ENCODE assay signal across 1 cellular context in genomic region chr17:50423553-50424159, GRCh38.
TF ChIP-seq lines count a peak whose summit lies in the region.

No MANE protein-coding gene starts in this region.

TF ChIP-seq in HepG2, 621 proteins besides CTCF, POLR2A, EP300 and RAD21 (continued from another document and continues in another):
- no peak for TF ChIP-seq ZNF512B (CRISPR knock-in tag; IDR thresholded peaks at IDR 0.05; ENCODE audit: borderline replicate concordance)
- TF ChIP-seq EHMT2 (IDR thresholded peaks at IDR 0.05; ENCODE audit: borderline replicate concordance, low read depth, low read length), result peak; percentile 24; the same call in 1 of the 2 replicates
- no peak for TF ChIP-seq HNRNPL (IDR thresholded peaks at IDR 0.05; ENCODE audit: low read depth, low read length)
- no peak for TF ChIP-seq ZNF790 (CRISPR knock-in tag; IDR thresholded peaks at IDR 0.05; ENCODE audit: borderline replicate concordance)
- no peak for TF ChIP-seq ZNF335 (CRISPR knock-in tag; IDR thresholded peaks at IDR 0.05)
- no peak for TF ChIP-seq ATAD3A (CRISPR knock-in tag; IDR thresholded peaks at IDR 0.05)
- no peak; the same call in 1 of the 2 replicates for TF ChIP-seq SMC3 (IDR thresholded peaks at IDR 0.05; ENCODE audit: low read length)
- TF ChIP-seq, protein P1, sequence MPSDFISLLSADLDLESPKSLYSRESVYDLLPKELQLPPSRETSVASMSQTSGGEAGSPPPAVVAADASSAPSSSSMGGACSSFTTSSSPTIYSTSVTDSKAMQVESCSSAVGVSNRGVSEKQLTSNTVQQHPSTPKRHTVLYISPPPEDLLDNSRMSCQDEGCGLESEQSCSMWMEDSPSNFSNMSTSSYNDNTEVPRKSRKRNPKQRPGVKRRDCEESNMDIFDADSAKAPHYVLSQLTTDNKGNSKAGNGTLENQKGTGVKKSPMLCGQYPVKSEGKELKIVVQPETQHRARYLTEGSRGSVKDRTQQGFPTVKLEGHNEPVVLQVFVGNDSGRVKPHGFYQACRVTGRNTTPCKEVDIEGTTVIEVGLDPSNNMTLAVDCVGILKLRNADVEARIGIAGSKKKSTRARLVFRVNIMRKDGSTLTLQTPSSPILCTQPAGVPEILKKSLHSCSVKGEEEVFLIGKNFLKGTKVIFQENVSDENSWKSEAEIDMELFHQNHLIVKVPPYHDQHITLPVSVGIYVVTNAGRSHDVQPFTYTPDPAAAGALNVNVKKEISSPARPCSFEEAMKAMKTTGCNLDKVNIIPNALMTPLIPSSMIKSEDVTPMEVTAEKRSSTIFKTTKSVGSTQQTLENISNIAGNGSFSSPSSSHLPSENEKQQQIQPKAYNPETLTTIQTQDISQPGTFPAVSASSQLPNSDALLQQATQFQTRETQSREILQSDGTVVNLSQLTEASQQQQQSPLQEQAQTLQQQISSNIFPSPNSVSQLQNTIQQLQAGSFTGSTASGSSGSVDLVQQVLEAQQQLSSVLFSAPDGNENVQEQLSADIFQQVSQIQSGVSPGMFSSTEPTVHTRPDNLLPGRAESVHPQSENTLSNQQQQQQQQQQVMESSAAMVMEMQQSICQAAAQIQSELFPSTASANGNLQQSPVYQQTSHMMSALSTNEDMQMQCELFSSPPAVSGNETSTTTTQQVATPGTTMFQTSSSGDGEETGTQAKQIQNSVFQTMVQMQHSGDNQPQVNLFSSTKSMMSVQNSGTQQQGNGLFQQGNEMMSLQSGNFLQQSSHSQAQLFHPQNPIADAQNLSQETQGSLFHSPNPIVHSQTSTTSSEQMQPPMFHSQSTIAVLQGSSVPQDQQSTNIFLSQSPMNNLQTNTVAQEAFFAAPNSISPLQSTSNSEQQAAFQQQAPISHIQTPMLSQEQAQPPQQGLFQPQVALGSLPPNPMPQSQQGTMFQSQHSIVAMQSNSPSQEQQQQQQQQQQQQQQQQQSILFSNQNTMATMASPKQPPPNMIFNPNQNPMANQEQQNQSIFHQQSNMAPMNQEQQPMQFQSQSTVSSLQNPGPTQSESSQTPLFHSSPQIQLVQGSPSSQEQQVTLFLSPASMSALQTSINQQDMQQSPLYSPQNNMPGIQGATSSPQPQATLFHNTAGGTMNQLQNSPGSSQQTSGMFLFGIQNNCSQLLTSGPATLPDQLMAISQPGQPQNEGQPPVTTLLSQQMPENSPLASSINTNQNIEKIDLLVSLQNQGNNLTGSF (CRISPR knock-in tag; IDR thresholded peaks at IDR 0.05), result no peak
- no peak; the same call in 1 of the 2 replicates for TF ChIP-seq FOXC1 (CRISPR knock-in tag; IDR thresholded peaks at IDR 0.05; ENCODE audit: borderline replicate concordance)
- no peak for TF ChIP-seq DNMT1 (CRISPR knock-in tag; IDR thresholded peaks at IDR 0.05)
- peak; percentile 72; the same call in 1 of the 2 replicates for TF ChIP-seq SP140L (CRISPR knock-in tag; IDR thresholded peaks at IDR 0.05; ENCODE audit: borderline replicate concordance)
- TF ChIP-seq KDM1A (CRISPR knock-in tag; IDR thresholded peaks at IDR 0.05), result 0 out of 2 replicates have a peak, but pooled peaks have one; percentile 11
- TF ChIP-seq ZNF652 (CRISPR knock-in tag; IDR thresholded peaks at IDR 0.05; ENCODE audit: borderline replicate concordance, low read depth), result 0 out of 2 replicates have a peak, but pooled peaks have one; percentile 41
- no peak for TF ChIP-seq NFIB (CRISPR knock-in tag; IDR thresholded peaks at IDR 0.05; ENCODE audit: borderline replicate concordance)
- peak; percentile 92; the same call in 1 of the 2 replicates for TF ChIP-seq NFKBIZ (CRISPR knock-in tag; IDR thresholded peaks at IDR 0.05)
- no peak for TF ChIP-seq ZC3H4 (CRISPR knock-in tag; IDR thresholded peaks at IDR 0.05; ENCODE audit: borderline replicate concordance)
- 0 out of 2 replicates have a peak, but pooled peaks have one; percentile 25 for TF ChIP-seq ZFP36L1 (CRISPR knock-in tag; IDR thresholded peaks at IDR 0.05)
- no peak for TF ChIP-seq STAG1 (CRISPR knock-in tag; IDR thresholded peaks at IDR 0.05)
- no peak; the same call in 1 of the 2 replicates for TF ChIP-seq YEATS4 (CRISPR knock-in tag; IDR thresholded peaks at IDR 0.05; ENCODE audit: borderline replicate concordance)
- no peak for TF ChIP-seq MED8 (CRISPR knock-in tag; IDR thresholded peaks at IDR 0.05; ENCODE audit: insufficient replicate concordance)
- no peak for TF ChIP-seq ZFP36 (IDR thresholded peaks at IDR 0.05; ENCODE audit: borderline replicate concordance, low read depth, low read length, partially characterized antibody)
- TF ChIP-seq ZNF253 (CRISPR knock-in tag; IDR thresholded peaks at IDR 0.05; ENCODE audit: borderline replicate concordance), result no peak
- 0 out of 2 replicates have a peak, but pooled peaks have one; percentile 11 for TF ChIP-seq MNT (IDR thresholded peaks at IDR 0.05)
- TF ChIP-seq, protein P2, sequence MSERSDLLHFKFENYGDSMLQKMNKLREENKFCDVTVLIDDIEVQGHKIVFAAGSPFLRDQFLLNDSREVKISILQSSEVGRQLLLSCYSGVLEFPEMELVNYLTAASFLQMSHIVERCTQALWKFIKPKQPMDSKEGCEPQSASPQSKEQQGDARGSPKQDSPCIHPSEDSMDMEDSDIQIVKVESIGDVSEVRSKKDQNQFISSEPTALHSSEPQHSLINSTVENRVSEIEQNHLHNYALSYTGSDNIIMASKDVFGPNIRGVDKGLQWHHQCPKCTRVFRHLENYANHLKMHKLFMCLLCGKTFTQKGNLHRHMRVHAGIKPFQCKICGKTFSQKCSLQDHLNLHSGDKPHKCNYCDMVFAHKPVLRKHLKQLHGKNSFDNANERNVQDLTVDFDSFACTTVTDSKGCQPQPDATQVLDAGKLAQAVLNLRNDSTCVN (CRISPR knock-in tag; IDR thresholded peaks at IDR 0.05; ENCODE audit: borderline replicate concordance), result 0 out of 2 replicates have a peak, but pooled peaks have one; percentile 30
- TF ChIP-seq ZC3H13 (CRISPR knock-in tag; IDR thresholded peaks at IDR 0.05), result no peak
- TF ChIP-seq GATAD2A (CRISPR knock-in tag; IDR thresholded peaks at IDR 0.05), result peak; percentile 99
- TF ChIP-seq YEATS2 (CRISPR knock-in tag; IDR thresholded peaks at IDR 0.05; ENCODE audit: borderline replicate concordance), result peak; percentile 78; the same call in 1 of the 2 replicates
- peak; percentile 48; the same call in 1 of the 2 replicates for TF ChIP-seq FOXJ3 (CRISPR knock-in tag; IDR thresholded peaks at IDR 0.05; ENCODE audit: borderline replicate concordance)
- no peak for TF ChIP-seq MATR3 (CRISPR knock-in tag; IDR thresholded peaks at IDR 0.05)
- no peak for TF ChIP-seq ZNF691 (CRISPR knock-in tag; IDR thresholded peaks at IDR 0.05; ENCODE audit: borderline replicate concordance, low read depth)
- TF ChIP-seq, protein P3, sequence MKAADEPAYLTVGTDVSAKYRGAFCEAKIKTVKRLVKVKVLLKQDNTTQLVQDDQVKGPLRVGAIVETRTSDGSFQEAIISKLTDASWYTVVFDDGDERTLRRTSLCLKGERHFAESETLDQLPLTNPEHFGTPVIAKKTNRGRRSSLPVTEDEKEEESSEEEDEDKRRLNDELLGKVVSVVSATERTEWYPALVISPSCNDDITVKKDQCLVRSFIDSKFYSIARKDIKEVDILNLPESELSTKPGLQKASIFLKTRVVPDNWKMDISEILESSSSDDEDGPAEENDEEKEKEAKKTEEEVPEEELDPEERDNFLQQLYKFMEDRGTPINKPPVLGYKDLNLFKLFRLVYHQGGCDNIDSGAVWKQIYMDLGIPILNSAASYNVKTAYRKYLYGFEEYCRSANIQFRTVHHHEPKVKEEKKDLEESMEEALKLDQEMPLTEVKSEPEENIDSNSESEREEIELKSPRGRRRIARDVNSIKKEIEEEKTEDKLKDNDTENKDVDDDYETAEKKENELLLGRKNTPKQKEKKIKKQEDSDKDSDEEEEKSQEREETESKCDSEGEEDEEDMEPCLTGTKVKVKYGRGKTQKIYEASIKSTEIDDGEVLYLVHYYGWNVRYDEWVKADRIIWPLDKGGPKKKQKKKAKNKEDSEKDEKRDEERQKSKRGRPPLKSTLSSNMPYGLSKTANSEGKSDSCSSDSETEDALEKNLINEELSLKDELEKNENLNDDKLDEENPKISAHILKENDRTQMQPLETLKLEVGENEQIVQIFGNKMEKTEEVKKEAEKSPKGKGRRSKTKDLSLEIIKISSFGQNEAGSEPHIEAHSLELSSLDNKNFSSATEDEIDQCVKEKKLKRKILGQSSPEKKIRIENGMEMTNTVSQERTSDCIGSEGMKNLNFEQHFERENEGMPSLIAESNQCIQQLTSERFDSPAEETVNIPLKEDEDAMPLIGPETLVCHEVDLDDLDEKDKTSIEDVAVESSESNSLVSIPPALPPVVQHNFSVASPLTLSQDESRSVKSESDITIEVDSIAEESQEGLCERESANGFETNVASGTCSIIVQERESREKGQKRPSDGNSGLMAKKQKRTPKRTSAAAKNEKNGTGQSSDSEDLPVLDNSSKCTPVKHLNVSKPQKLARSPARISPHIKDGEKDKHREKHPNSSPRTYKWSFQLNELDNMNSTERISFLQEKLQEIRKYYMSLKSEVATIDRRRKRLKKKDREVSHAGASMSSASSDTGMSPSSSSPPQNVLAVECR (CRISPR knock-in tag; IDR thresholded peaks at IDR 0.05; ENCODE audit: borderline replicate concordance), result peak; percentile 47; the same call in 1 of the 2 replicates
- peak; percentile 79 for TF ChIP-seq DPF2 (CRISPR knock-in tag; IDR thresholded peaks at IDR 0.05; ENCODE audit: borderline replicate concordance, low read depth)
- TF ChIP-seq ZNF609 (CRISPR knock-in tag; IDR thresholded peaks at IDR 0.05; ENCODE audit: borderline replicate concordance), result peak; percentile 79; the same call in 1 of the 2 replicates
- peak; percentile 47; the same call in 1 of the 2 replicates for TF ChIP-seq ZNF639 (CRISPR knock-in tag; conservative IDR thresholded peaks at IDR 0.05)
